In genomic region chr19:58497634-58498170, GRCh38 we compare ENCODE assay signal across 2 cellular contexts.
TF ChIP-seq lines count a peak whose summit lies in the region.

No MANE protein-coding gene starts in this region.

TF ChIP-seq in GM12878, 131 proteins besides CTCF, POLR2A, EP300 and RAD21 (continues in another document):
- TF ChIP-seq RCOR1 (conservative IDR thresholded peaks at IDR 0.05; ENCODE audit: low read depth, low read length): no peak
- no peak for TF ChIP-seq WRNIP1 (IDR thresholded peaks at IDR 0.05; ENCODE audit: borderline replicate concordance, low read depth, low read length)
- no peak for TF ChIP-seq E2F4 (IDR thresholded peaks at IDR 0.05; ENCODE audit: low read depth, low read length)
- TF ChIP-seq, protein P1, sequence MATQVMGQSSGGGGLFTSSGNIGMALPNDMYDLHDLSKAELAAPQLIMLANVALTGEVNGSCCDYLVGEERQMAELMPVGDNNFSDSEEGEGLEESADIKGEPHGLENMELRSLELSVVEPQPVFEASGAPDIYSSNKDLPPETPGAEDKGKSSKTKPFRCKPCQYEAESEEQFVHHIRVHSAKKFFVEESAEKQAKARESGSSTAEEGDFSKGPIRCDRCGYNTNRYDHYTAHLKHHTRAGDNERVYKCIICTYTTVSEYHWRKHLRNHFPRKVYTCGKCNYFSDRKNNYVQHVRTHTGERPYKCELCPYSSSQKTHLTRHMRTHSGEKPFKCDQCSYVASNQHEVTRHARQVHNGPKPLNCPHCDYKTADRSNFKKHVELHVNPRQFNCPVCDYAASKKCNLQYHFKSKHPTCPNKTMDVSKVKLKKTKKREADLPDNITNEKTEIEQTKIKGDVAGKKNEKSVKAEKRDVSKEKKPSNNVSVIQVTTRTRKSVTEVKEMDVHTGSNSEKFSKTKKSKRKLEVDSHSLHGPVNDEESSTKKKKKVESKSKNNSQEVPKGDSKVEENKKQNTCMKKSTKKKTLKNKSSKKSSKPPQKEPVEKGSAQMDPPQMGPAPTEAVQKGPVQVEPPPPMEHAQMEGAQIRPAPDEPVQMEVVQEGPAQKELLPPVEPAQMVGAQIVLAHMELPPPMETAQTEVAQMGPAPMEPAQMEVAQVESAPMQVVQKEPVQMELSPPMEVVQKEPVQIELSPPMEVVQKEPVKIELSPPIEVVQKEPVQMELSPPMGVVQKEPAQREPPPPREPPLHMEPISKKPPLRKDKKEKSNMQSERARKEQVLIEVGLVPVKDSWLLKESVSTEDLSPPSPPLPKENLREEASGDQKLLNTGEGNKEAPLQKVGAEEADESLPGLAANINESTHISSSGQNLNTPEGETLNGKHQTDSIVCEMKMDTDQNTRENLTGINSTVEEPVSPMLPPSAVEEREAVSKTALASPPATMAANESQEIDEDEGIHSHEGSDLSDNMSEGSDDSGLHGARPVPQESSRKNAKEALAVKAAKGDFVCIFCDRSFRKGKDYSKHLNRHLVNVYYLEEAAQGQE (IDR thresholded peaks at IDR 0.05; ENCODE audit: low read depth, low read length): no peak
- no peak for TF ChIP-seq CREM (IDR thresholded peaks at IDR 0.05; ENCODE audit: low read depth)
- TF ChIP-seq MYC (IDR thresholded peaks at IDR 0.05; ENCODE audit: insufficient read depth, insufficient read length, insufficient replicate concordance, low read length, severe bottlenecking): no peak
- TF ChIP-seq BCL3 (IDR thresholded peaks at IDR 0.05; ENCODE audit: borderline replicate concordance, insufficient read depth, low read depth, low read length, poor library complexity, severe bottlenecking): no peak
- TF ChIP-seq NFIC (IDR thresholded peaks at IDR 0.05; ENCODE audit: low read depth, low read length): no peak
- no peak for TF ChIP-seq SP1 (IDR thresholded peaks at IDR 0.05; ENCODE audit: low read depth, low read length)
- TF ChIP-seq CBX3 (IDR thresholded peaks at IDR 0.05; ENCODE audit: borderline replicate concordance, low read depth): no peak
- TF ChIP-seq MEF2B (IDR thresholded peaks at IDR 0.05; ENCODE audit: partially characterized antibody, poor library complexity, severe bottlenecking): no peak
- TF ChIP-seq TAF1 (IDR thresholded peaks at IDR 0.05; ENCODE audit: borderline replicate concordance, low read depth, low read length): no peak
- no peak for TF ChIP-seq YY1 (IDR thresholded peaks at IDR 0.05; ENCODE audit: low read depth, low read length)
- no peak for TF ChIP-seq RELB (IDR thresholded peaks at IDR 0.05; ENCODE audit: low read depth)

TF ChIP-seq in GM12891, 5 proteins besides CTCF, POLR2A, EP300 and RAD21:
- TF ChIP-seq PAX5 (IDR thresholded peaks at IDR 0.05; ENCODE audit: insufficient read depth, low read length, severe bottlenecking): no peak
- TF ChIP-seq POU2F2 (IDR thresholded peaks at IDR 0.05; ENCODE audit: low read depth, low read length): no peak
- no peak for TF ChIP-seq POLR2AphosphoS5 (IDR thresholded peaks at IDR 0.05; ENCODE audit: low read depth, low read length)
- no peak for TF ChIP-seq TAF1 (IDR thresholded peaks at IDR 0.05; ENCODE audit: low read depth, low read length)
- TF ChIP-seq SPI1 (IDR thresholded peaks at IDR 0.05; ENCODE audit: low read depth, low read length): no peak
